In genomic region chr10:112951349-112952281, GRCh38 we compare ENCODE assay signal across 1 cellular context.
A peak's percentile ranks its signal among the peaks of the same experiment; 100 is the strongest.
TF ChIP-seq lines count a peak whose summit lies in the region.

No MANE protein-coding gene starts in this region.

TF ChIP-seq in K562, 482 proteins besides CTCF, POLR2A, EP300 and RAD21 (continued from another document and continues in another):
- TF ChIP-seq, protein P1, sequence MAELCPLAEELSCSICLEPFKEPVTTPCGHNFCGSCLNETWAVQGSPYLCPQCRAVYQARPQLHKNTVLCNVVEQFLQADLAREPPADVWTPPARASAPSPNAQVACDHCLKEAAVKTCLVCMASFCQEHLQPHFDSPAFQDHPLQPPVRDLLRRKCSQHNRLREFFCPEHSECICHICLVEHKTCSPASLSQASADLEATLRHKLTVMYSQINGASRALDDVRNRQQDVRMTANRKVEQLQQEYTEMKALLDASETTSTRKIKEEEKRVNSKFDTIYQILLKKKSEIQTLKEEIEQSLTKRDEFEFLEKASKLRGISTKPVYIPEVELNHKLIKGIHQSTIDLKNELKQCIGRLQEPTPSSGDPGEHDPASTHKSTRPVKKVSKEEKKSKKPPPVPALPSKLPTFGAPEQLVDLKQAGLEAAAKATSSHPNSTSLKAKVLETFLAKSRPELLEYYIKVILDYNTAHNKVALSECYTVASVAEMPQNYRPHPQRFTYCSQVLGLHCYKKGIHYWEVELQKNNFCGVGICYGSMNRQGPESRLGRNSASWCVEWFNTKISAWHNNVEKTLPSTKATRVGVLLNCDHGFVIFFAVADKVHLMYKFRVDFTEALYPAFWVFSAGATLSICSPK (IDR thresholded peaks at IDR 0.05; ENCODE audit: borderline replicate concordance): no peak
- TF ChIP-seq SRF (CRISPR knock-in tag; IDR thresholded peaks at IDR 0.05) (no peak), IFI16 (CRISPR knock-in tag; IDR thresholded peaks at IDR 0.05) (no peak), SRSF7 (optimal IDR thresholded peaks at IDR 0.05; ENCODE audit: low read depth, low read length) (no peak), BHLHE40 (IDR thresholded peaks at IDR 0.05; ENCODE audit: low read length) (no peak), NR3C1 (CRISPR knock-in tag; IDR thresholded peaks at IDR 0.05) (no peak), ETS2 (tag; IDR thresholded peaks at IDR 0.05; ENCODE audit: borderline replicate concordance, poor library complexity, severe bottlenecking) (no peak), PREB (CRISPR knock-in tag; IDR thresholded peaks at IDR 0.05) (no peak), POLR2G (IDR thresholded peaks at IDR 0.05; ENCODE audit: low read depth, low read length) (peak; percentile 63), SAFB2 (IDR thresholded peaks at IDR 0.05; ENCODE audit: borderline replicate concordance, low read depth, low read length, severe bottlenecking) (no peak), NKRF (IDR thresholded peaks at IDR 0.05; ENCODE audit: borderline replicate concordance) (no peak), ERF (CRISPR knock-in tag; IDR thresholded peaks at IDR 0.05) (no peak), NR1H2 (CRISPR knock-in tag; IDR thresholded peaks at IDR 0.05) (no peak), PRDM10 (IDR thresholded peaks at IDR 0.05; ENCODE audit: partially characterized antibody) (peak; percentile 80), RHOXF2B (CRISPR knock-in tag; conservative IDR thresholded peaks at IDR 0.05) (no peak), ARID1B (IDR thresholded peaks at IDR 0.05) (0 out of 2 replicates have a peak, but pooled peaks have one; percentile 12), PHTF2 (CRISPR knock-in tag; IDR thresholded peaks at IDR 0.05) (no peak), TCF7 (IDR thresholded peaks at IDR 0.05; ENCODE audit: borderline replicate concordance) (no peak), MTA1 (IDR thresholded peaks at IDR 0.05; ENCODE audit: borderline replicate concordance) (no peak), BRCA1 (IDR thresholded peaks at IDR 0.05) (no peak), BRCA1 (CRISPR knock-in tag; IDR thresholded peaks at IDR 0.05) (no peak), POLR2H (tag; IDR thresholded peaks at IDR 0.05; ENCODE audit: low read depth) (0 out of 2 replicates have a peak, but pooled peaks have one; percentile 19), KDM5B (IDR thresholded peaks at IDR 0.05; ENCODE audit: insufficient replicate concordance, low read depth, low read length) (no peak), ZNF174 (CRISPR knock-in tag; IDR thresholded peaks at IDR 0.05) (no peak), FOXP1 (CRISPR knock-in tag; IDR thresholded peaks at IDR 0.05) (no peak), BRD4 (IDR thresholded peaks at IDR 0.05) (no peak), ILF3 (IDR thresholded peaks at IDR 0.05; ENCODE audit: borderline replicate concordance) (no peak), NEUROD1 (IDR thresholded peaks at IDR 0.05; ENCODE audit: borderline replicate concordance, low read depth, low read length, partially characterized antibody) (no peak), BRD9 (IDR thresholded peaks at IDR 0.05; ENCODE audit: low read depth, partially characterized antibody) (no peak), HLTF (IDR thresholded peaks at IDR 0.05) (no peak), RBM15 (IDR thresholded peaks at IDR 0.05; ENCODE audit: insufficient read depth, low read length) (no peak), RBM22 (IDR thresholded peaks at IDR 0.05; ENCODE audit: low read depth, low read length, poor library complexity, severe bottlenecking) (no peak), NFXL1 (CRISPR knock-in tag; IDR thresholded peaks at IDR 0.05) (no peak), DPF2 (IDR thresholded peaks at IDR 0.05) (no peak; the same call in 1 of the 2 replicates), SMARCB1 (IDR thresholded peaks at IDR 0.05; ENCODE audit: insufficient read length, low read depth) (no peak), XRCC3 (IDR thresholded peaks at IDR 0.05) (no peak), ZZZ3 (IDR thresholded peaks at IDR 0.05) (no peak), CXXC5 (CRISPR knock-in tag; IDR thresholded peaks at IDR 0.05) (0 out of 2 replicates have a peak, but pooled peaks have one; percentile 23), SMC3 (conservative IDR thresholded peaks at IDR 0.05; ENCODE audit: insufficient read depth, low read depth, low read length) (no peak), LEF1 (IDR thresholded peaks at IDR 0.05) (0 out of 2 replicates have a peak, but pooled peaks have one; percentile 32), IRF2 (CRISPR knock-in tag; IDR thresholded peaks at IDR 0.05) (no peak), CUX1 (CRISPR knock-in tag; IDR thresholded peaks at IDR 0.05) (no peak), KLF16 (IDR thresholded peaks at IDR 0.05) (no peak), THRAP3 (IDR thresholded peaks at IDR 0.05; ENCODE audit: borderline replicate concordance) (no peak), ZNF444 (CRISPR knock-in tag; IDR thresholded peaks at IDR 0.05) (peak; percentile 54; the same call in 1 of the 2 replicates)
- TF ChIP-seq, protein P2, sequence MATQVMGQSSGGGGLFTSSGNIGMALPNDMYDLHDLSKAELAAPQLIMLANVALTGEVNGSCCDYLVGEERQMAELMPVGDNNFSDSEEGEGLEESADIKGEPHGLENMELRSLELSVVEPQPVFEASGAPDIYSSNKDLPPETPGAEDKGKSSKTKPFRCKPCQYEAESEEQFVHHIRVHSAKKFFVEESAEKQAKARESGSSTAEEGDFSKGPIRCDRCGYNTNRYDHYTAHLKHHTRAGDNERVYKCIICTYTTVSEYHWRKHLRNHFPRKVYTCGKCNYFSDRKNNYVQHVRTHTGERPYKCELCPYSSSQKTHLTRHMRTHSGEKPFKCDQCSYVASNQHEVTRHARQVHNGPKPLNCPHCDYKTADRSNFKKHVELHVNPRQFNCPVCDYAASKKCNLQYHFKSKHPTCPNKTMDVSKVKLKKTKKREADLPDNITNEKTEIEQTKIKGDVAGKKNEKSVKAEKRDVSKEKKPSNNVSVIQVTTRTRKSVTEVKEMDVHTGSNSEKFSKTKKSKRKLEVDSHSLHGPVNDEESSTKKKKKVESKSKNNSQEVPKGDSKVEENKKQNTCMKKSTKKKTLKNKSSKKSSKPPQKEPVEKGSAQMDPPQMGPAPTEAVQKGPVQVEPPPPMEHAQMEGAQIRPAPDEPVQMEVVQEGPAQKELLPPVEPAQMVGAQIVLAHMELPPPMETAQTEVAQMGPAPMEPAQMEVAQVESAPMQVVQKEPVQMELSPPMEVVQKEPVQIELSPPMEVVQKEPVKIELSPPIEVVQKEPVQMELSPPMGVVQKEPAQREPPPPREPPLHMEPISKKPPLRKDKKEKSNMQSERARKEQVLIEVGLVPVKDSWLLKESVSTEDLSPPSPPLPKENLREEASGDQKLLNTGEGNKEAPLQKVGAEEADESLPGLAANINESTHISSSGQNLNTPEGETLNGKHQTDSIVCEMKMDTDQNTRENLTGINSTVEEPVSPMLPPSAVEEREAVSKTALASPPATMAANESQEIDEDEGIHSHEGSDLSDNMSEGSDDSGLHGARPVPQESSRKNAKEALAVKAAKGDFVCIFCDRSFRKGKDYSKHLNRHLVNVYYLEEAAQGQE (CRISPR knock-in tag; IDR thresholded peaks at IDR 0.05; ENCODE audit: low read depth): no peak
- TF ChIP-seq, protein P3, sequence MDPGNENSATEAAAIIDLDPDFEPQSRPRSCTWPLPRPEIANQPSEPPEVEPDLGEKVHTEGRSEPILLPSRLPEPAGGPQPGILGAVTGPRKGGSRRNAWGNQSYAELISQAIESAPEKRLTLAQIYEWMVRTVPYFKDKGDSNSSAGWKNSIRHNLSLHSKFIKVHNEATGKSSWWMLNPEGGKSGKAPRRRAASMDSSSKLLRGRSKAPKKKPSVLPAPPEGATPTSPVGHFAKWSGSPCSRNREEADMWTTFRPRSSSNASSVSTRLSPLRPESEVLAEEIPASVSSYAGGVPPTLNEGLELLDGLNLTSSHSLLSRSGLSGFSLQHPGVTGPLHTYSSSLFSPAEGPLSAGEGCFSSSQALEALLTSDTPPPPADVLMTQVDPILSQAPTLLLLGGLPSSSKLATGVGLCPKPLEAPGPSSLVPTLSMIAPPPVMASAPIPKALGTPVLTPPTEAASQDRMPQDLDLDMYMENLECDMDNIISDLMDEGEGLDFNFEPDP (CRISPR knock-in tag; IDR thresholded peaks at IDR 0.05): no peak
